ENCODE assay signal across 13 cellular contexts in genomic region chr10:124032982-124033886, GRCh38.
DNase-seq lines count a peak whose midpoint lies in the region; ATAC-seq and TF ChIP-seq lines count a peak whose summit lies in the region.
"Had no signal": no experiment of that assay in that cellular context is flagged by ENCODE, and none has a peak within 500 bp of the region (broad histone marks: within the 10 kb centered on the region; RNA-seq: fewer than 3 reads in every experiment).

No MANE protein-coding gene starts in this region.

- no peak overlapping the region for H3K4me3 Mint-ChIP-seq in chondrocyte (ENCODE audit: unreplicated experiment)
- H3K4me3 Mint-ChIP-seq: activated naive CD4-positive, alpha-beta T cell treated with anti-CD3 and anti-CD28 coated beads, Interleukin-2, amount 50 U/mL, for 24 hours; naive B cell had no signal

- DNase-seq in A172 (ENCODE audit: low spot score) (peak; percentile 28), MG63 (peak; percentile 73), chondrocyte (ENCODE audit: low spot score) (peak; percentile 51), NCI-H2196 treated with DMSO at 0.1 percent for 48 hours (lab: John Stamatoyannopoulos, UW; ENCODE audit: unreplicated experiment) (no peak), NCI-H1092 (lab: John Stamatoyannopoulos, UW) (no peak)
- no peak for DNase-seq in stimulated activated CD4-positive, alpha-beta T cell treated with anti-CD3 and anti-CD28 coated beads, Interleukin-4, amount 100 ng/mL, for 1 hour
- DNase-seq: activated CD4-positive, CD25-positive, alpha-beta regulatory T cell; naive B cell had no signal

- no peaks in the 10 kb centered on the region for H3K27me3 Mint-ChIP-seq in chondrocyte (ENCODE audit: low read depth)
- H3K27me3 Mint-ChIP-seq: naive B cell had no signal

- H3K27ac ChIP-seq in muscle layer of duodenum (ENCODE audit: low read length): peak overlapping the region; percentile 45
- H3K27ac ChIP-seq: BLaER1, KMS-11 had no signal

- ATAC-seq in HG02840 (IDR thresholded peaks at IDR 0.05; ENCODE audit: low FRiP score, unreplicated experiment): no peak

- no peaks in the 10 kb centered on the region for H3K9me3 Mint-ChIP-seq in chondrocyte (ENCODE audit: low read depth)
- H3K9me3 Mint-ChIP-seq: activated naive CD4-positive, alpha-beta T cell treated with anti-CD3 and anti-CD28 coated beads, Interleukin-2, amount 50 U/mL, for 24 hours had no signal

- H3K4me3 ChIP-seq in MG63 (no peak overlapping the region), muscle layer of duodenum (ENCODE audit: low read depth in 1 of 2, low read length in 2 of 2) (no peak overlapping the region)
- H3K4me3 ChIP-seq: BLaER1 had no signal

- peak overlapping the region; percentile 55 for H3K27ac Mint-ChIP-seq in chondrocyte (ENCODE audit: unreplicated experiment)
- H3K27ac Mint-ChIP-seq: activated naive CD4-positive, alpha-beta T cell treated with anti-CD3 and anti-CD28 coated beads, Interleukin-2, amount 50 U/mL, for 24 hours had no signal

- TF ChIP-seq CTCF in chondrocyte (IDR thresholded peaks at IDR 0.05): no peak

- H3K4me1 ChIP-seq in muscle layer of duodenum (ENCODE audit: control insufficient read depth in 1 of 2, insufficient read depth in 2 of 2, low read length in 2 of 2): peaks cover 12 to 41% of the 10 kb centered on the region in 2 donors

- H3K36me3 Mint-ChIP-seq in chondrocyte (ENCODE audit: low read depth): peaks cover 31% of the 10 kb centered on the region
- H3K36me3 Mint-ChIP-seq: activated naive CD4-positive, alpha-beta T cell treated with anti-CD3 and anti-CD28 coated beads, Interleukin-2, amount 50 U/mL, for 24 hours had no signal

- H3K9me3 ChIP-seq in MG63: no peaks in the 10 kb centered on the region
- H3K9me3 ChIP-seq in muscle layer of duodenum (ENCODE audit: control insufficient read depth in 1 of 2, low read length in 2 of 2): no peaks in the 10 kb centered on the region
- H3K9me3 ChIP-seq: BLaER1 had no signal

- peaks cover 17% of the 10 kb centered on the region for H3K4me1 Mint-ChIP-seq in chondrocyte (ENCODE audit: low read depth)

- H3K36me3 ChIP-seq in MG63 (peaks cover 7% of the 10 kb centered on the region), muscle layer of duodenum (ENCODE audit: control insufficient read depth in 1 of 2, insufficient read depth in 2 of 2, low read length in 2 of 2) (peaks cover 16 to 24% of the 10 kb centered on the region in 2 donors)

- no peaks in the 10 kb centered on the region for H3K27me3 ChIP-seq in MG63
- H3K27me3 ChIP-seq in muscle layer of duodenum (ENCODE audit: low read depth, low read length): no peaks in the 10 kb centered on the region
- H3K27me3 ChIP-seq: BLaER1 had no signal

Comparison
In these comparisons a context has a peak if more than half of its experiments do, and no peak if none do; other contexts are left out.
1. DNase-seq: peak in A172 (single experiment), MG63 (single experiment) and chondrocyte (single experiment); none in NCI-H2196 treated with DMSO at 0.1 percent for 48 hours (single experiment), NCI-H1092 (single experiment) and stimulated activated CD4-positive, alpha-beta T cell treated with anti-CD3 and anti-CD28 coated beads, Interleukin-4, amount 100 ng/mL, for 1 hour (single experiment).